Comparison of ENCODE assay signal across 8 cellular contexts in genomic region chr19:17226002-17226933, GRCh38. TPM values are rescaled to one million over a fixed set of nuclear protein-coding genes. Genes with fewer than 3 reads are reported as not detected.
DNase-seq lines count a peak whose midpoint lies in the region; ATAC-seq and TF ChIP-seq lines count a peak whose summit lies in the region.

Gene OCEL1, plus strand, starts transcription at chr19:17226226. Its CDS starts 22 bp downstream, at chr19:17226248.

- peak; percentile 87 for ATAC-seq in HG02588 (IDR thresholded peaks at IDR 0.05; ENCODE audit: unreplicated experiment)

- POLR2A ChIA-PET in SK-N-SH (lab: Yijun Ruan, JAX), result interaction anchor here (0.9 to 3.3 kb wide), 5 partner anchors 9 to 56 kb away, joined by 3 to 33 read pairs (median 5); partner anchors contain the start of genes BABAM1 and USE1

- H3K36me3 Mint-ChIP-seq in activated naive CD4-positive, alpha-beta T cell treated with anti-CD3 and anti-CD28 coated beads, Interleukin-2, amount 10 ng/mL, durations not matched to agents 7 days and 5 days, result peaks cover 13% of the 10 kb centered on the region

- peak within 1 kb of the TSS; percentile 97 for H2AFZ ChIP-seq in SK-N-SH (ENCODE audit: low read depth)

- H3K4me3 ChIP-seq in GM08714 (ENCODE audit: low read length) (peak within 1 kb of the TSS; percentile 71), SK-N-SH (ENCODE audit: low read depth in 2 of 2, low read length in 1 of 2) (peak within 1 kb of the TSS; percentile 58 to 83)

- 0% methylated on average over 9 of the region's 90 CpGs for WGBS in SK-N-SH (ENCODE audit: low lambda C conversion rate)

- no peaks in the 10 kb centered on the region for H3K9me2 ChIP-seq in SK-N-SH

- no peaks in the 10 kb centered on the region for H3K9me3 Mint-ChIP-seq in activated naive CD4-positive, alpha-beta T cell treated with anti-CD3 and anti-CD28 coated beads, Interleukin-2, amount 10 ng/mL, durations not matched to agents 7 days and 5 days

- H3K9ac ChIP-seq in SK-N-SH, result peak within 1 kb of the TSS; percentile 85

- no peaks in the 10 kb centered on the region for H3K9me3 ChIP-seq in SK-N-SH

- peaks cover 0 to 3% of the 10 kb centered on the region in 2 experiments; a peak in 1 of 4 replicates for H3K4me1 ChIP-seq in SK-N-SH (ENCODE audit: control insufficient read depth in 1 of 2, insufficient read depth in 2 of 2, low read depth in 1 of 2, low read length in 1 of 2)

- H3F3A ChIP-seq in SK-N-SH (replicated peaks; ENCODE audit: insufficient read depth), result peaks cover 13% of the 10 kb centered on the region

- H3K4me1 Mint-ChIP-seq in activated naive CD4-positive, alpha-beta T cell treated with anti-CD3 and anti-CD28 coated beads, Interleukin-2, amount 10 ng/mL, durations not matched to agents 7 days and 5 days, result peaks cover 12% of the 10 kb centered on the region

- H3K36me3 ChIP-seq in SK-N-SH (replicated peaks in 1 of 2; ENCODE audit: control insufficient read depth in 1 of 2, insufficient read depth in 2 of 2, low read length in 1 of 2), result peaks cover 3 to 9% of the 10 kb centered on the region in 2 experiments

- no peaks in the 10 kb centered on the region for H4K20me1 ChIP-seq in SK-N-SH (ENCODE audit: insufficient read depth)

- H3K27ac ChIP-seq in SK-N-SH (ENCODE audit: low read depth in 2 of 2, low read length in 1 of 2), result peak within 1 kb of the TSS; percentile 75 to 82

- TF ChIP-seq RAD21 in SK-N-SH (IDR thresholded peaks at IDR 0.05; ENCODE audit: low read length), result no peak

- DNase-seq in NCI-H1092 (lab: John Stamatoyannopoulos, UW) (peak; percentile 96), SK-N-SH (peak; percentile 95), germinal center (ENCODE audit: low spot score) (peak; percentile 94), non-pigmented ciliary epithelial cell (ENCODE audit: low read depth) (peak; percentile 81), superior temporal gyrus (ENCODE audit: extremely low spot score) (peak; percentile 99)
- peak; percentile 99 for DNase-seq in activated naive CD4-positive, alpha-beta T cell treated with anti-CD3 and anti-CD28 coated beads, Interleukin-2, amount 10 ng/mL, durations not matched to agents 7 days and 5 days

- H3K27me3 ChIP-seq in SK-N-SH (ENCODE audit: insufficient read depth), result no peaks in the 10 kb centered on the region

- H3K4me3 Mint-ChIP-seq in activated naive CD4-positive, alpha-beta T cell treated with anti-CD3 and anti-CD28 coated beads, Interleukin-2, amount 10 ng/mL, durations not matched to agents 7 days and 5 days, result peak within 1 kb of the TSS; percentile 84

- H3K79me2 ChIP-seq in SK-N-SH (ENCODE audit: insufficient read depth), result peaks cover 7% of the 10 kb centered on the region; the same call in 1 of the 2 replicates

- no peaks in the 10 kb centered on the region for H3K27me3 Mint-ChIP-seq in activated naive CD4-positive, alpha-beta T cell treated with anti-CD3 and anti-CD28 coated beads, Interleukin-2, amount 10 ng/mL, durations not matched to agents 7 days and 5 days

- no peak for TF ChIP-seq CTCF in SK-N-SH (IDR thresholded peaks at IDR 0.05)

- H3K27ac Mint-ChIP-seq in activated naive CD4-positive, alpha-beta T cell treated with anti-CD3 and anti-CD28 coated beads, Interleukin-2, amount 10 ng/mL, durations not matched to agents 7 days and 5 days, result peak within 1 kb of the TSS; percentile 97

- H3K4me2 ChIP-seq in SK-N-SH, result peak within 1 kb of the TSS; percentile 94

- CTCF ChIA-PET in SK-N-SH (lab: Yijun Ruan, JAX), result interaction anchor here (0.6 to 2.3 kb wide), 9 partner anchors 9 to 1263 kb away, joined by 3 to 13 read pairs (median 3); partner anchors contain the start of gene USE1
- CTCF ChIA-PET in activated naive CD4-positive, alpha-beta T cell treated with anti-CD3 and anti-CD28 coated beads, Interleukin-2, amount 10 ng/mL, durations not matched to agents 7 days and 5 days (lab: Charles Lee), result no interaction called here

- no peak for TF ChIP-seq EP300 in SK-N-SH (IDR thresholded peaks at IDR 0.05; ENCODE audit: borderline replicate concordance in 1 of 2, low read depth in 1 of 2, low read length in 1 of 2)

TF ChIP-seq in SK-N-SH, 30 proteins besides CTCF, POLR2A, EP300 and RAD21:
- TF ChIP-seq POLR2AphosphoS5 (IDR thresholded peaks at IDR 0.05; ENCODE audit: low read depth, low read length) (peak; percentile 66; the same call in 1 of the 2 replicates), CHD2 (IDR thresholded peaks at IDR 0.05; ENCODE audit: low read length, partially characterized antibody) (peak; percentile 12), RFX5 (IDR thresholded peaks at IDR 0.05; ENCODE audit: low read length) (no peak), FOSL2 (IDR thresholded peaks at IDR 0.05; ENCODE audit: borderline replicate concordance, low read depth) (no peak), JUND (IDR thresholded peaks at IDR 0.05) (no peak), GATA2 (CRISPR knock-in tag; IDR thresholded peaks at IDR 0.05) (no peak), EZH2phosphoT487 (IDR thresholded peaks at IDR 0.05; ENCODE audit: borderline replicate concordance, low read depth) (no peak), SMC3 (IDR thresholded peaks at IDR 0.05; ENCODE audit: low read depth, low read length) (no peak), ZBTB33 (IDR thresholded peaks at IDR 0.05; ENCODE audit: borderline replicate concordance, low read depth) (no peak), REST (IDR thresholded peaks at IDR 0.05; ENCODE audit: low read depth, low read length) (0 out of 2 replicates have a peak, but pooled peaks have one; percentile 7), SIN3A (IDR thresholded peaks at IDR 0.05; ENCODE audit: borderline replicate concordance, low read depth, low read length) (peak; percentile 29; the same call in 1 of the 2 replicates), NRF1 (IDR thresholded peaks at IDR 0.05; ENCODE audit: low read depth, low read length) (peak; percentile 83), ELF1 (IDR thresholded peaks at IDR 0.05) (no peak; the same call in 1 of the 2 replicates), MAX (IDR thresholded peaks at IDR 0.05; ENCODE audit: low read depth) (peak; percentile 85), MXI1 (IDR thresholded peaks at IDR 0.05; ENCODE audit: low read depth, low read length) (peak; percentile 47; the same call in 1 of the 2 replicates)
TF ChIP-seq in SK-N-SH: peak in this region for 7.

RNA-seq across cellular contexts. Expression of gene OCEL1, which starts in this region (rescaled TPM):
- 9.1 and 9.8 TPM in 2 replicates for polyA plus RNA-seq in SK-N-SH (2012; rRNA removed)
- polyA plus RNA-seq in SK-N-SH (2012; cell fraction: cytosol; rRNA removed), result 6.5 and 8.9 TPM in 2 replicates
- polyA plus RNA-seq in SK-N-SH (2012; cell fraction: nucleus; rRNA removed), result 18.3 and 24.7 TPM in 2 replicates

Comparison
In these comparisons a context has a peak if more than half of its experiments do, and no peak if none do; other contexts are left out.
1. Peak in every context shown above with its lines: DNase-seq, ATAC-seq, H3K4me3 ChIP-seq and H3K27ac ChIP-seq.